ENCODE assay signal across 8 cellular contexts in the genomic region with DNA sequence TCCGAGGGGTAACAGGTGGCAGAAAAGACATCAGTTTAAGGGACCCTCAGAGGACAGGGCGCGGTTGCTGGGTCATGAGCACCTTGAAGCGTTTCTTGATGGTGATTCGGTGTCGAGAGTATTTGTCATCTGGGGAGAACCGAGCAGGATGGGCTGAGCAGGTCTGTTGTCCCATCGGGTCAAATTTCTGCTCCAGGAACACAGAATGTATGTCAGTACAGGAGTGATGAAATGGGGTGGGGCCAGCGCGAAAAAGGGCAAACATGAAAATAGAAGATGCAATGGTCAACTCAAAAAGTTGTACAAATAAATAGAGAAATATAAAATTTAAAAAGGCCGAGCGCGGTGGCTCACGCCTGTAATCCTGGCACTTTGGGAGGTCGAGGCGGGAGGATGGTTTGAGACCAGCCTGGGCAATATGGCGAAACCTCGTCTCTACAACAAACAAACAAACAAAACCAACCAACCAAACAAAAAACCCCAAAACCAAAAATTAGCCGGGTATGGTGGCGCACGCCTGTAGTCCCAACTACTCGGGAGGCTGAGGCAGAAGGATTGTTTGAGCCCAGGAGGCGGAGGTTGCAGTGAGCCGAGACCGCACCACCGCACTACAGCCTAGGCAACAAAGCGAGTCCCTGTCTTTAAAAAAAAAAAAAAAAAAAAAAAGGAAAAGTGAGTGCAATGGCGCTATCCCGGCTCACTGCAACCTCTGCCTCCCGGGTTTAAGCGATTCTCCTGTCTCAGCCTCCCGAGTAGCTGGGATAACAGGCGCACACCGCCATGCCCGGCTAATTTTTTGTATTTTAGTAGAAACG. TPM values are rescaled to one million over a fixed set of nuclear protein-coding genes. Genes with fewer than 3 reads are reported as not detected.
DNase-seq lines count a peak whose midpoint lies in the region; ATAC-seq and TF ChIP-seq lines count a peak whose summit lies in the region.

No MANE protein-coding gene starts in this region.

- H3K9me3 ChIP-seq in AG04450 (ENCODE audit: control insufficient read depth, insufficient read depth, low read length) (no peaks in the 10 kb centered on the region; the same call in 1 of the 2 replicates), HUES6 (ENCODE audit: control insufficient read depth, insufficient read depth, low read depth, low read length) (no peaks in the 10 kb centered on the region), mucosa of stomach (ENCODE audit: control insufficient read depth, low read length) (no peaks in the 10 kb centered on the region)

- DNase-seq in AG04450 (ENCODE audit: low read depth, low spot score) (no peak), caudate nucleus (lab: John Stamatoyannopoulos, UW) (no peak), LoVo (ENCODE audit: low spot score) (no peak)

- CTCF ChIA-PET in AG04450 (lab: Charles Lee) = interaction anchor here (0.7 to 2.3 kb wide), 11 partner anchors 8 to 263 kb away, joined by 3 to 18 read pairs (median 7); a partner anchor contains a TSS

- H3K4me3 ChIP-seq in AG04450 (ENCODE audit: low read depth, low read length) (peak overlapping the region; percentile 99), HUES6 (ENCODE audit: low read depth, low read length) (peak overlapping the region; percentile 80), mucosa of stomach (ENCODE audit: low read length) (peak overlapping the region; percentile 98)

- H3K36me3 ChIP-seq in HUES6 (ENCODE audit: control insufficient read depth, insufficient read depth, low read length) (peaks cover 14% of the 10 kb centered on the region), mucosa of stomach (ENCODE audit: control insufficient read depth, insufficient read depth, low read length) (no peaks in the 10 kb centered on the region)

- POLR2A ChIA-PET in AG04450 (lab: Yijun Ruan, JAX) = interaction anchor here (0.5 to 1.5 kb wide), 6 partner anchors 11 to 241 kb away, joined by 3 to 11 read pairs (median 4); a partner anchor contains a TSS

- H3K27me3 ChIP-seq in AG04450 (ENCODE audit: control insufficient read depth, insufficient read depth, low read length) (no peaks in the 10 kb centered on the region), HUES6 (ENCODE audit: control insufficient read depth, insufficient read depth, low read length) (peaks cover 2% of the 10 kb centered on the region; the same call in 1 of the 2 replicates), mucosa of stomach (ENCODE audit: control insufficient read depth, insufficient read depth, low read length) (no peaks in the 10 kb centered on the region)

- no peak for ATAC-seq in GM18520 (IDR thresholded peaks at IDR 0.05; ENCODE audit: unreplicated experiment)
- no peak for ATAC-seq in GM21528 (IDR thresholded peaks at IDR 0.05; ENCODE audit: low FRiP score, unreplicated experiment)
- ATAC-seq in GM18909 (IDR thresholded peaks at IDR 0.05; ENCODE audit: poor library complexity, unreplicated experiment) = no peak

- no peak for TF ChIP-seq CTCF in AG04450 (IDR thresholded peaks at IDR 0.05; ENCODE audit: low read depth, low read length)

- H3K27ac ChIP-seq in AG04450 (ENCODE audit: low read depth, low read length) (peak overlapping the region; percentile 87), HUES6 (ENCODE audit: low read depth, low read length) (peak overlapping the region; percentile 47; the same call in 1 of the 2 replicates), caudate nucleus (ENCODE audit: low read depth, low read length) (peak overlapping the region; percentile 78)

- H3K4me1 ChIP-seq in HUES6 (ENCODE audit: control insufficient read depth, insufficient read depth, low read length) (peaks cover 8% of the 10 kb centered on the region), mucosa of stomach (ENCODE audit: control insufficient read depth, insufficient read depth, low read length) (peaks cover under 1% of the 10 kb centered on the region)

- H3K9ac ChIP-seq in HUES6 (ENCODE audit: low read length) = peak overlapping the region; percentile 90
- peak overlapping the region; percentile 97 for H3K9ac ChIP-seq in mucosa of stomach (ENCODE audit: low read length)

RNA-seq across cellular contexts. Expression of a gene that starts 0.8 kb away (rescaled TPM):
- 262 and 363 TPM in 2 replicates for polyA plus RNA-seq in AG04450 (2011; rRNA removed)
- 99.2 and 151 TPM in 2 replicates for polyA minus RNA-seq in AG04450 (2011; rRNA and poly(A)+ RNA removed)

RNA-seq across cellular contexts. Expression of a gene that starts 1.0 kb away (rescaled TPM):
- polyA plus RNA-seq in AG04450 (2011; rRNA removed) = not detected in 2 replicates
- not detected in 2 replicates for polyA minus RNA-seq in AG04450 (2011; rRNA and poly(A)+ RNA removed)

RNA-seq across cellular contexts. Expression of a gene that starts 4.5 kb away (rescaled TPM):
- polyA plus RNA-seq in AG04450 (2011; rRNA removed) = 16.0 and 19.1 TPM in 2 replicates
- polyA minus RNA-seq in AG04450 (2011; rRNA and poly(A)+ RNA removed) = 33.2 and 39.5 TPM in 2 replicates

RNA-seq across cellular contexts. Expression of a gene that starts 24.9 kb away (rescaled TPM):
- polyA plus RNA-seq in AG04450 (2011; rRNA removed) = 20.4 and 23.2 TPM in 2 replicates
- 14.2 and 17.7 TPM in 2 replicates for polyA minus RNA-seq in AG04450 (2011; rRNA and poly(A)+ RNA removed)
